Comparison of ENCODE assay signal across 9 cellular contexts in genomic region chr1:194289569-194290266, GRCh38.
DNase-seq lines count a peak whose midpoint lies in the region; ATAC-seq, FAIRE-seq and TF ChIP-seq lines count a peak whose summit lies in the region.
"Had no signal": no experiment of that assay in that cellular context is flagged by ENCODE, and none has a peak within 500 bp of the region (broad histone marks: within the 10 kb centered on the region; RNA-seq: fewer than 3 reads in every experiment).

No MANE protein-coding gene starts in this region.

- no peaks in the 10 kb centered on the region for H3K9me3 ChIP-seq in HepG2 (ENCODE audit: low read length)

- ATAC-seq in GM19025 (IDR thresholded peaks at IDR 0.05; ENCODE audit: low read depth, unreplicated experiment) (peak; percentile 96), HG03060 (IDR thresholded peaks at IDR 0.05; ENCODE audit: low read depth, unreplicated experiment) (peak; percentile 97), HepG2 (no peak)

- no peaks in the 10 kb centered on the region for H3K4me1 ChIP-seq in HepG2 (ENCODE audit: insufficient read depth, low read length)

- FAIRE-seq in HepG2 (lab: Jason Lieb, UNC) = no peak

- H3K27me3 ChIP-seq in HepG2 (ENCODE audit: control insufficient read depth in 1 of 2, insufficient read depth in 2 of 2, low read length in 2 of 2) = no peaks in the 10 kb centered on the region

- no peak overlapping the region for H3K9ac ChIP-seq in HepG2 (ENCODE audit: insufficient read depth, low read depth, low read length)

- H3K36me3 ChIP-seq in HepG2 (replicated peaks in 1 of 2; ENCODE audit: control insufficient read depth in 1 of 2, insufficient read depth in 2 of 2, low read length in 2 of 2) = no peaks in the 10 kb centered on the region

- H3K4me2 ChIP-seq in HepG2 (ENCODE audit: low read depth, low read length) = no peak overlapping the region

- no peaks in the 10 kb centered on the region for H3K79me2 ChIP-seq in HepG2 (ENCODE audit: insufficient read depth, low read length)

- no peak for TF ChIP-seq CTCF in HepG2 (CRISPR knock-in tag; IDR thresholded peaks at IDR 0.05)

- TF ChIP-seq RAD21 in HepG2 (CRISPR knock-in tag; IDR thresholded peaks at IDR 0.05) = no peak

- no peak overlapping the region for H2AFZ ChIP-seq in HepG2 (ENCODE audit: low read length)

- intact Hi-C loops in HepG2 (cut with micrococcal nuclease; ENCODE audit: unreplicated experiment) (loop anchor here (10.0 kb wide), 1 partner anchor 125 kb away; no protein-coding TSS in a partner anchor), posterior vena cava (cut with DNase I) (loop anchor here in 1 of 2 donors (1.0 kb wide), 1 partner anchor 11 kb away; no protein-coding TSS in a partner anchor)

- no TSS peak for BruUV-seq in HepG2 (replicated peaks; lab: Mats Ljungman, UMichigan)

- TF ChIP-seq EP300 in HepG2 (IDR thresholded peaks at IDR 0.05; ENCODE audit: low read depth in 2 of 2, low read length in 2 of 2) = no peak
- TF ChIP-seq EP300 in HepG2 (CRISPR knock-in tag; IDR thresholded peaks at IDR 0.05; ENCODE audit: borderline replicate concordance) = no peak

- 23% methylated on average over 6 of the region's 6 CpGs for WGBS in HepG2 (ENCODE audit: low lambda C conversion rate)

- no peaks in the 10 kb centered on the region for H4K20me1 ChIP-seq in HepG2 (ENCODE audit: insufficient read depth, low read length)

- TF ChIP-seq POLR2A in HepG2 (IDR thresholded peaks at IDR 0.05; ENCODE audit: insufficient read depth in 1 of 2, low read depth in 2 of 2, low read length in 2 of 2) = no peak

- H3K4me3 ChIP-seq in HepG2 (replicated peaks in 1 of 3; ENCODE audit: insufficient read depth in 1 of 3, low read depth in 2 of 3, low read length in 3 of 3) = no peak overlapping the region

- POLR2A ChIA-PET in HepG2 (lab: Yijun Ruan, JAX) = no interaction called here

- CTCF ChIA-PET in HepG2 (lab: Yijun Ruan, JAX; ENCODE audit: low intra/inter-chr PET ratio, low total read pairs) = no interaction called here

- in situ Hi-C loops in HepG2 (cut with HindIII; ENCODE audit: extremely low pct_ligation_motif_present, low pct_unique_long_range_greater_than_20kb) = no loop called here

- DNase-seq in activated CD4-positive, CD25-positive, alpha-beta regulatory T cell treated with anti-CD3 and anti-CD28 coated beads, Interleukin-2, amount 50 U/mL, for 72 hours = peak; percentile 36
- DNase-seq in stimulated activated CD4-positive, alpha-beta T cell treated with anti-CD3 and anti-CD28 coated beads, Interleukin-12 subunit alpha, Interleukin-12 subunit beta, amount 100 ng/mL, for 48 hours (ENCODE audit: low read depth in 2 of 3, low spot score in 1 of 3) = peak; percentile 11 to 30 (median 24)
- no peak for DNase-seq in HepG2 (ENCODE audit: low spot score)
- DNase-seq in posterior vena cava (ENCODE audit: low spot score) = no peak
- no peak for DNase-seq in retina
- no peak for DNase-seq in D341Med (ENCODE audit: low spot score)
- DNase-seq: IMR-90 had no signal

- H3K27ac ChIP-seq in HepG2 (ENCODE audit: extremely low read length, insufficient read depth, low read length) = no peak overlapping the region

TF ChIP-seq in HepG2, 621 proteins besides CTCF, POLR2A, EP300 and RAD21:
- TF ChIP-seq CSRNP2 (CRISPR knock-in tag; conservative IDR thresholded peaks at IDR 0.05; ENCODE audit: low read depth) = no peak
- no peak for TF ChIP-seq KLF11 (CRISPR knock-in tag; IDR thresholded peaks at IDR 0.05)
- no peak for TF ChIP-seq ISX (CRISPR knock-in tag; conservative IDR thresholded peaks at IDR 0.05)
- TF ChIP-seq MIER3 (CRISPR knock-in tag; IDR thresholded peaks at IDR 0.05; ENCODE audit: borderline replicate concordance) = no peak
- TF ChIP-seq THAP9 (CRISPR knock-in tag; IDR thresholded peaks at IDR 0.05; ENCODE audit: borderline replicate concordance) = no peak
- TF ChIP-seq DNMT1 (CRISPR knock-in tag; IDR thresholded peaks at IDR 0.05) = no peak
- no peak for TF ChIP-seq AKAP8 (CRISPR knock-in tag; IDR thresholded peaks at IDR 0.05)
- no peak for TF ChIP-seq ZNF138 (CRISPR knock-in tag; IDR thresholded peaks at IDR 0.05; ENCODE audit: low read depth)
- no peak for TF ChIP-seq RORA (CRISPR knock-in tag; IDR thresholded peaks at IDR 0.05)
- no peak for TF ChIP-seq ATF2 (CRISPR knock-in tag; IDR thresholded peaks at IDR 0.05)

Comparison
In these comparisons a context has a peak if more than half of its experiments do, and no peak if none do; other contexts are left out.
1. DNase-seq: peak in activated CD4-positive, CD25-positive, alpha-beta regulatory T cell treated with anti-CD3 and anti-CD28 coated beads, Interleukin-2, amount 50 U/mL, for 72 hours (single experiment) and stimulated activated CD4-positive, alpha-beta T cell treated with anti-CD3 and anti-CD28 coated beads, Interleukin-12 subunit alpha, Interleukin-12 subunit beta, amount 100 ng/mL, for 48 hours (3 of 3); none in HepG2 (single experiment), posterior vena cava (single experiment), retina (single experiment) and D341Med (single experiment).